1 cellular context compared by ENCODE assay signal in genomic region chr1:214126697-214127146, GRCh38.
TF ChIP-seq lines count a peak whose summit lies in the region.

No MANE protein-coding gene starts in this region.

TF ChIP-seq in HepG2, 621 proteins besides CTCF, POLR2A, EP300 and RAD21 (continued from another document and continues in another):
- TF ChIP-seq CEBPZ (IDR thresholded peaks at IDR 0.05; ENCODE audit: low read length) (no peak), TOE1 (CRISPR knock-in tag; IDR thresholded peaks at IDR 0.05) (0 out of 2 replicates have a peak, but pooled peaks have one; percentile 16), ZNF747 (CRISPR knock-in tag; IDR thresholded peaks at IDR 0.05; ENCODE audit: borderline replicate concordance) (peak; percentile 62; the same call in 1 of the 2 replicates), ZNF329 (CRISPR knock-in tag; IDR thresholded peaks at IDR 0.05; ENCODE audit: low read depth) (0 out of 2 replicates have a peak, but pooled peaks have one; percentile 19), NFIC (IDR thresholded peaks at IDR 0.05; ENCODE audit: low read length) (peak; percentile 62; the same call in 1 of the 2 replicates), ZBTB26 (CRISPR knock-in tag; IDR thresholded peaks at IDR 0.05; ENCODE audit: borderline replicate concordance) (peak; percentile 73; the same call in 1 of the 2 replicates), ZFP82 (CRISPR knock-in tag; IDR thresholded peaks at IDR 0.05; ENCODE audit: borderline replicate concordance) (no peak), PATZ1 (CRISPR knock-in tag; IDR thresholded peaks at IDR 0.05) (peak; percentile 45; the same call in 1 of the 2 replicates), SIX4 (CRISPR knock-in tag; IDR thresholded peaks at IDR 0.05) (0 out of 2 replicates have a peak, but pooled peaks have one; percentile 55), THAP8 (CRISPR knock-in tag; IDR thresholded peaks at IDR 0.05; ENCODE audit: borderline replicate concordance) (no peak), BORCS8-MEF2B (CRISPR knock-in tag; IDR thresholded peaks at IDR 0.05) (0 out of 2 replicates have a peak, but pooled peaks have one; percentile 25), ZNF318 (CRISPR knock-in tag; IDR thresholded peaks at IDR 0.05) (no peak), ZNF878 (CRISPR knock-in tag; IDR thresholded peaks at IDR 0.05) (no peak; the same call in 1 of the 2 replicates), CENPBD1 (CRISPR knock-in tag; IDR thresholded peaks at IDR 0.05; ENCODE audit: borderline replicate concordance, low read depth) (no peak), GLI4 (CRISPR knock-in tag; IDR thresholded peaks at IDR 0.05; ENCODE audit: borderline replicate concordance) (no peak), HOXA9 (CRISPR knock-in tag; IDR thresholded peaks at IDR 0.05; ENCODE audit: borderline replicate concordance) (no peak), ZNF264 (CRISPR knock-in tag; IDR thresholded peaks at IDR 0.05) (peak; percentile 62), BRD4 (CRISPR knock-in tag; IDR thresholded peaks at IDR 0.05) (peak; percentile 83; the same call in 1 of the 2 replicates), SOX5 (CRISPR knock-in tag; IDR thresholded peaks at IDR 0.05; ENCODE audit: borderline replicate concordance) (peak; percentile 86), ZBTB3 (CRISPR knock-in tag; IDR thresholded peaks at IDR 0.05; ENCODE audit: borderline replicate concordance, low read depth) (no peak), HDAC2 (CRISPR knock-in tag; IDR thresholded peaks at IDR 0.05) (peak; percentile 88), PHF21A (CRISPR knock-in tag; IDR thresholded peaks at IDR 0.05) (peak; percentile 80), ESRRA (CRISPR knock-in tag; IDR thresholded peaks at IDR 0.05; ENCODE audit: low read depth) (peak; percentile 89), TAF1 (CRISPR knock-in tag; IDR thresholded peaks at IDR 0.05) (no peak), NCOR1 (IDR thresholded peaks at IDR 0.05; ENCODE audit: borderline replicate concordance, low read length) (peak; percentile 29; the same call in 1 of the 2 replicates), XBP1 (CRISPR knock-in tag; IDR thresholded peaks at IDR 0.05) (no peak), SOX13 (IDR thresholded peaks at IDR 0.05) (no peak), SOX13 (CRISPR knock-in tag; conservative IDR thresholded peaks at IDR 0.05 in 1 of 2, IDR thresholded peaks at IDR 0.05 in 1 of 2) (peak in 1 of 2 experiments; percentile 92; a peak in 2 of 4 replicates), ZNF441 (CRISPR knock-in tag; IDR thresholded peaks at IDR 0.05; ENCODE audit: borderline replicate concordance) (no peak), TFAP4 (IDR thresholded peaks at IDR 0.05; ENCODE audit: borderline replicate concordance, low read depth) (peak; percentile 10; the same call in 1 of the 2 replicates), CCDC6 (CRISPR knock-in tag; IDR thresholded peaks at IDR 0.05) (0 out of 2 replicates have a peak, but pooled peaks have one; percentile 61), ZNF644 (CRISPR knock-in tag; IDR thresholded peaks at IDR 0.05; ENCODE audit: low read depth) (peak; percentile 95), CREM (IDR thresholded peaks at IDR 0.05) (peak; percentile 75; the same call in 1 of the 2 replicates), CREM (CRISPR knock-in tag; IDR thresholded peaks at IDR 0.05) (no peak), LRRFIP1 (CRISPR knock-in tag; conservative IDR thresholded peaks at IDR 0.05) (no peak), NFYC (CRISPR knock-in tag; IDR thresholded peaks at IDR 0.05) (no peak), MED13 (CRISPR knock-in tag; IDR thresholded peaks at IDR 0.05) (peak; percentile 48; the same call in 1 of the 2 replicates), ZNF552 (CRISPR knock-in tag; IDR thresholded peaks at IDR 0.05; ENCODE audit: borderline replicate concordance) (peak; percentile 41; the same call in 1 of the 2 replicates), PREB (CRISPR knock-in tag; IDR thresholded peaks at IDR 0.05) (no peak), SMAD3 (CRISPR knock-in tag; IDR thresholded peaks at IDR 0.05) (peak; percentile 74; the same call in 1 of the 2 replicates), KDM2A (CRISPR knock-in tag; IDR thresholded peaks at IDR 0.05; ENCODE audit: borderline replicate concordance, low read depth) (no peak)
